ENCODE assay signal across 1 cellular context in the genomic region with DNA sequence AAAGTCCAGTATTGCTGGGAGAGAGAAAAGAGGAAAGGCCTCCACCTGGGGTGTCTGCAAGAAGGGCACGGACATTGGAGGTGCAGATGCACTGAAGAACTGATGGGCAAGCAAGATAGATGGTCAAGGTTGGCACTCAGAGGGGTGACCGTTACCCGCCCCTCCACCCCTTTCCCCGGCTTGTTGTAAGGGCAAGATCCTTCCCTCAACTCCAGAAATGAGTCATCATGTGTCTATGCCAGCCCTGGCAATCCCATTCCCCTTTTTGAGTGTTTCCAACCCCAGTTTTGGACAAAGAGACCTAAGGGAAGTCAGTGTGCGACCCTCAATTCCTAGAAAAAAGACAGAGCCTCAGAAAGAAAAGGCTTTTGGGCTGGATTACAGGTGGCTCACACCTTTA.
TF ChIP-seq lines count a peak whose summit lies in the region.

No MANE protein-coding gene starts in this region.

TF ChIP-seq in SK-N-SH treated with all-trans-retinoic acid at 6 μM for 48 hours, 23 proteins besides CTCF, POLR2A, EP300 and RAD21 (continued from another document):
- TF ChIP-seq, protein P1, sequence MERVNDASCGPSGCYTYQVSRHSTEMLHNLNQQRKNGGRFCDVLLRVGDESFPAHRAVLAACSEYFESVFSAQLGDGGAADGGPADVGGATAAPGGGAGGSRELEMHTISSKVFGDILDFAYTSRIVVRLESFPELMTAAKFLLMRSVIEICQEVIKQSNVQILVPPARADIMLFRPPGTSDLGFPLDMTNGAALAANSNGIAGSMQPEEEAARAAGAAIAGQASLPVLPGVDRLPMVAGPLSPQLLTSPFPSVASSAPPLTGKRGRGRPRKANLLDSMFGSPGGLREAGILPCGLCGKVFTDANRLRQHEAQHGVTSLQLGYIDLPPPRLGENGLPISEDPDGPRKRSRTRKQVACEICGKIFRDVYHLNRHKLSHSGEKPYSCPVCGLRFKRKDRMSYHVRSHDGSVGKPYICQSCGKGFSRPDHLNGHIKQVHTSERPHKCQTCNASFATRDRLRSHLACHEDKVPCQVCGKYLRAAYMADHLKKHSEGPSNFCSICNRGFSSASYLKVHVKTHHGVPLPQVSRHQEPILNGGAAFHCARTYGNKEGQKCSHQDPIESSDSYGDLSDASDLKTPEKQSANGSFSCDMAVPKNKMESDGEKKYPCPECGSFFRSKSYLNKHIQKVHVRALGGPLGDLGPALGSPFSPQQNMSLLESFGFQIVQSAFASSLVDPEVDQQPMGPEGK (CRISPR knock-in tag; IDR thresholded peaks at IDR 0.05; ENCODE audit: borderline replicate concordance) = no peak
- TF ChIP-seq CSRNP3 (CRISPR knock-in tag; IDR thresholded peaks at IDR 0.05) (no peak), PPARA (CRISPR knock-in tag; IDR thresholded peaks at IDR 0.05; ENCODE audit: borderline replicate concordance) (no peak), GLIS3 (CRISPR knock-in tag; IDR thresholded peaks at IDR 0.05) (no peak), OSR1 (CRISPR knock-in tag; IDR thresholded peaks at IDR 0.05) (no peak), SNAI2 (CRISPR knock-in tag; IDR thresholded peaks at IDR 0.05) (no peak), TCF4 (CRISPR knock-in tag; IDR thresholded peaks at IDR 0.05; ENCODE audit: borderline replicate concordance) (no peak), BACH2 (CRISPR knock-in tag; IDR thresholded peaks at IDR 0.05; ENCODE audit: borderline replicate concordance) (no peak), RARB (CRISPR knock-in tag; IDR thresholded peaks at IDR 0.05) (no peak), ISL1 (CRISPR knock-in tag; IDR thresholded peaks at IDR 0.05) (no peak)
